ENCODE assay signal across 24 cellular contexts in the genomic region with DNA sequence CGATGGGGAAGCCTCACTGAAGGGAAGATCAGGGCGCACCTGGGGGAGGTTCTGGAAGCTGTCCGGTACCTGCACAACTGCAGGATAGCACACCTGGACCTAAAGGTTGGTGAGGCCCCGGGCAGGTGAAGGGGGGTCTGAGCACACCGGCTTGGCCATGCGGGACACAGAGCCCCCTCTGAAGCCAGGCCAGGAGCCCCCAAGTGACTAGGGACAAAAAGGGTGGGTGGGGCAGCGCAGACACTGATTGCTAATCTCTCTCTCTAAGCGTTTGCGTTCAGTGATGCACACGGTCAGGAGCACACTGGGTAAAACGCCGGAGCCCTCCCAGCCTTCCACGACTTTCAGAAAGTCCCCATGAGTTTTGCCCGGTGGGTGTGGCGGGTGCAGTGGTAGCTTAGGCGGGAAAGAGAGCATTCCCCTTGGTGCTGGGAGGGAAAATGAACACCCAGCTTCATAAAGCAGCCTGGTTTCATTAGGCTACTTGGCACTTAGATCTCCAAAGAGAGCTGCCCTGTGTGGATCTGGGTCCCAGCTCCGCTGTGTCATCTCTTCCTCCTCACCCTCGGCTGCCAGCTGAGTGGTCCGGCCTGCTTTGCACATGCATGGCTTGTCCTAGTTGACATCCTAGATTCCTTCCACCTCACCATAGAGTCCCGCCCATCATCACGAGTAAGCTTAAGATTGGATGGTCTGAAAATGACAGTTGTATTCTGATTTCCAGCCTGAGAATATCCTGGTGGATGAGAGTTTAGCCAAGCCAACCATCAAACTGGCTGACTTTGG.
DNase-seq lines count a peak whose midpoint lies in the region; ATAC-seq, FAIRE-seq and TF ChIP-seq lines count a peak whose summit lies in the region.
"Had no signal": no experiment of that assay in that cellular context is flagged by ENCODE, and none has a peak within 500 bp of the region (broad histone marks: within the 10 kb centered on the region; RNA-seq: fewer than 3 reads in every experiment).

No MANE protein-coding gene starts in this region.

- peaks cover 75% of the 10 kb centered on the region for H4K20me1 ChIP-seq in astrocyte (ENCODE audit: insufficient read depth, low read length)

- no peaks in the 10 kb centered on the region for H3K27me3 Mint-ChIP-seq in stimulated activated naive CD8-positive, alpha-beta T cell treated with anti-CD3 and anti-CD28 coated beads, Interleukin-15, amount 100 ng/mL, for 72 hours
- H3K27me3 Mint-ChIP-seq in astrocyte (ENCODE audit: low read depth, unreplicated experiment), result no peaks in the 10 kb centered on the region
- H3K27me3 Mint-ChIP-seq in neural crest cell (ENCODE audit: low read depth), result no peaks in the 10 kb centered on the region
- H3K27me3 Mint-ChIP-seq in activated CD4-positive, alpha-beta T cell treated with anti-CD3 and anti-CD28 coated beads, Interleukin-2, amount 10 ng/mL, durations not matched to agents 24 days and 14 days, result no peaks in the 10 kb centered on the region
- H3K27me3 Mint-ChIP-seq: CD4-positive, alpha-beta memory T cell had no signal

- H3K27ac Mint-ChIP-seq in stimulated activated naive CD8-positive, alpha-beta T cell treated with anti-CD3 and anti-CD28 coated beads, Interleukin-15, amount 100 ng/mL, for 72 hours, result no peak overlapping the region
- peak overlapping the region; percentile 48 for H3K27ac Mint-ChIP-seq in astrocyte (ENCODE audit: unreplicated experiment)
- peak overlapping the region; percentile 31 for H3K27ac Mint-ChIP-seq in neural crest cell (ENCODE audit: unreplicated experiment)
- no peak overlapping the region for H3K27ac Mint-ChIP-seq in activated CD4-positive, alpha-beta T cell treated with anti-CD3 and anti-CD28 coated beads, Interleukin-2, amount 10 ng/mL, durations not matched to agents 24 days and 14 days
- H3K27ac Mint-ChIP-seq: CD4-positive, alpha-beta memory T cell had no signal

- peaks cover 25% of the 10 kb centered on the region for H3K79me2 ChIP-seq in astrocyte (ENCODE audit: insufficient read depth, low read length)

- no peak overlapping the region for H3K27ac ChIP-seq in astrocyte (ENCODE audit: low read depth, low read length)
- H3K27ac ChIP-seq: HL-60 had no signal

- peak; percentile 15 for ATAC-seq in stimulated activated naive CD8-positive, alpha-beta T cell treated with anti-CD3 and anti-CD28 coated beads, Interleukin-15, amount 100 ng/mL, for 72 hours
- ATAC-seq in stimulated activated naive CD8-positive, alpha-beta T cell treated with anti-CD3 and anti-CD28 coated beads, Interleukin-15, Interleukin-2, amounts not matched to agents 100 U/mL and 50 U/mL, for 24 hours, result no peak
- ATAC-seq in mucosa of descending colon, result no peak
- ATAC-seq: GM12878, Right ventricle myocardium inferior had no signal

- H3K36me3 Mint-ChIP-seq in astrocyte (ENCODE audit: low read depth, unreplicated experiment), result peaks cover 35% of the 10 kb centered on the region
- H3K36me3 Mint-ChIP-seq in neural crest cell (ENCODE audit: low read depth), result peaks cover 8% of the 10 kb centered on the region
- no peaks in the 10 kb centered on the region for H3K36me3 Mint-ChIP-seq in activated CD4-positive, alpha-beta T cell treated with anti-CD3 and anti-CD28 coated beads, Interleukin-2, amount 10 ng/mL, durations not matched to agents 24 days and 14 days (ENCODE audit: low read depth)
- H3K36me3 Mint-ChIP-seq: CD4-positive, alpha-beta memory T cell had no signal

- no peak for DNase-seq in stimulated activated naive CD8-positive, alpha-beta T cell treated with anti-CD3 and anti-CD28 coated beads, Interleukin-15, amount 100 ng/mL, for 72 hours
- no peak for DNase-seq in stimulated activated naive CD8-positive, alpha-beta T cell treated with anti-CD3 and anti-CD28 coated beads, Interleukin-15, Interleukin-2, amounts not matched to agents 100 U/mL and 50 U/mL, for 24 hours
- no peak for DNase-seq in astrocyte (ENCODE audit: low read depth)
- DNase-seq in neural crest cell (ENCODE audit: low read depth, low spot score), result no peak
- DNase-seq in activated CD4-positive, alpha-beta T cell treated with anti-CD3 and anti-CD28 coated beads, Interleukin-2, amount 10 ng/mL, durations not matched to agents 24 days and 14 days, result no peak
- DNase-seq in mucosa of descending colon, result no peak
- no peak for DNase-seq in T-helper 1 cell
- no peak for DNase-seq in NCI-H1048 (lab: John Stamatoyannopoulos, UW)
- DNase-seq: CD4-positive, alpha-beta memory T cell; DMS53; EL; IMR-90; NCI-H1092; NCI-H1436 treated with DMSO at 0.1 percent for 48 hours; NCI-H2029; NCI-H2171; NCI-H446; NCI-H69; NK-92 treated with Interleukin-12 subunit alpha and Interleukin-12 subunit beta, amount 100 ng/mL, for 24 hours had no signal

- no peak for FAIRE-seq in astrocyte (lab: Jason Lieb, UNC)
- FAIRE-seq: GM12878, GM18507, RCC 7860 had no signal

- H3K27me3 ChIP-seq in astrocyte (ENCODE audit: insufficient read depth, low read length), result no peaks in the 10 kb centered on the region

- no peaks in the 10 kb centered on the region for H3K4me1 ChIP-seq in astrocyte (ENCODE audit: insufficient read depth, low read length)
- H3K4me1 ChIP-seq in mucosa of descending colon (ENCODE audit: low read depth), result no peaks in the 10 kb centered on the region

- H2AFZ ChIP-seq in astrocyte (ENCODE audit: low read depth, low read length), result no peak overlapping the region

- no peak overlapping the region for H3K9ac ChIP-seq in astrocyte (ENCODE audit: low read length)

- no peaks in the 10 kb centered on the region for H3K9me3 Mint-ChIP-seq in stimulated activated naive CD8-positive, alpha-beta T cell treated with anti-CD3 and anti-CD28 coated beads, Interleukin-15, amount 100 ng/mL, for 72 hours
- H3K9me3 Mint-ChIP-seq in astrocyte (ENCODE audit: unreplicated experiment) (no peaks in the 10 kb centered on the region), neural crest cell (no peaks in the 10 kb centered on the region)
- no peaks in the 10 kb centered on the region for H3K9me3 Mint-ChIP-seq in activated CD4-positive, alpha-beta T cell treated with anti-CD3 and anti-CD28 coated beads, Interleukin-2, amount 10 ng/mL, durations not matched to agents 24 days and 14 days
- H3K9me3 Mint-ChIP-seq: CD4-positive, alpha-beta memory T cell had no signal

- no peaks in the 10 kb centered on the region for H3K4me1 Mint-ChIP-seq in stimulated activated naive CD8-positive, alpha-beta T cell treated with anti-CD3 and anti-CD28 coated beads, Interleukin-15, amount 100 ng/mL, for 72 hours
- H3K4me1 Mint-ChIP-seq in astrocyte (ENCODE audit: low read depth, unreplicated experiment), result peaks cover 3% of the 10 kb centered on the region
- no peaks in the 10 kb centered on the region for H3K4me1 Mint-ChIP-seq in neural crest cell
- no peaks in the 10 kb centered on the region for H3K4me1 Mint-ChIP-seq in activated CD4-positive, alpha-beta T cell treated with anti-CD3 and anti-CD28 coated beads, Interleukin-2, amount 10 ng/mL, durations not matched to agents 24 days and 14 days
- H3K4me1 Mint-ChIP-seq: CD4-positive, alpha-beta memory T cell had no signal

- H3K4me3 ChIP-seq in astrocyte (ENCODE audit: insufficient read depth, low read depth, low read length) (no peak overlapping the region), mucosa of descending colon (no peak overlapping the region)
- H3K4me3 ChIP-seq: GM12878 had no signal

- H3K4me2 ChIP-seq in astrocyte (ENCODE audit: low read length), result no peak overlapping the region

- TF ChIP-seq CTCF in astrocyte (IDR thresholded peaks at IDR 0.05; ENCODE audit: insufficient read depth, low read depth, low read length), result no peak
- no peak for TF ChIP-seq CTCF in neural crest cell (conservative IDR thresholded peaks at IDR 0.05)
- TF ChIP-seq CTCF in mucosa of descending colon (IDR thresholded peaks at IDR 0.05), result no peak

- H3K9me3 ChIP-seq in astrocyte (ENCODE audit: insufficient read depth, low read depth, low read length), result no peaks in the 10 kb centered on the region
- no peaks in the 10 kb centered on the region for H3K9me3 ChIP-seq in mucosa of descending colon

- H3K36me3 ChIP-seq in astrocyte (ENCODE audit: insufficient read depth, low read length) (peaks cover 56% of the 10 kb centered on the region), mucosa of descending colon (ENCODE audit: low read depth) (no peaks in the 10 kb centered on the region)

- intact Hi-C loops in activated CD4-positive, alpha-beta T cell treated with anti-CD3 and anti-CD28 coated beads, Interleukin-2, amount 10 ng/mL, durations not matched to agents 24 days and 14 days (cut with micrococcal nuclease), result no loop called here
- intact Hi-C loops in mucosa of descending colon (cut with DNase I, micrococcal nuclease), result no loop called here

- H3K4me3 Mint-ChIP-seq in stimulated activated naive CD8-positive, alpha-beta T cell treated with anti-CD3 and anti-CD28 coated beads, Interleukin-15, amount 100 ng/mL, for 72 hours, result no peak overlapping the region
- H3K4me3 Mint-ChIP-seq in astrocyte (ENCODE audit: unreplicated experiment) (no peak overlapping the region), neural crest cell (no peak overlapping the region)
- no peak overlapping the region for H3K4me3 Mint-ChIP-seq in activated CD4-positive, alpha-beta T cell treated with anti-CD3 and anti-CD28 coated beads, Interleukin-2, amount 10 ng/mL, durations not matched to agents 24 days and 14 days
- H3K4me3 Mint-ChIP-seq: CD4-positive, alpha-beta memory T cell had no signal

Comparison
In these comparisons a context has a peak if more than half of its experiments do, and no peak if none do; other contexts are left out.
1. H3K27ac Mint-ChIP-seq: peak in astrocyte (single experiment) and neural crest cell (single experiment); none in stimulated activated naive CD8-positive, alpha-beta T cell treated with anti-CD3 and anti-CD28 coated beads, Interleukin-15, amount 100 ng/mL, for 72 hours (0 of 2) and activated CD4-positive, alpha-beta T cell treated with anti-CD3 and anti-CD28 coated beads, Interleukin-2, amount 10 ng/mL, durations not matched to agents 24 days and 14 days (single experiment).